10 cellular contexts compared by ENCODE assay signal in genomic region chr10:102398172-102399020, GRCh38. TPM values are rescaled to one million over a fixed set of nuclear protein-coding genes. Genes with fewer than 3 reads are reported as not detected.
A peak's percentile ranks its signal among the peaks of the same experiment; 100 is the strongest.
DNase-seq lines count a peak whose midpoint lies in the region; ATAC-seq, FAIRE-seq and TF ChIP-seq lines count a peak whose summit lies in the region.
"Had no signal": no experiment of that assay in that cellular context is flagged by ENCODE, and none has a peak within 500 bp of the region (broad histone marks: within the 10 kb centered on the region; RNA-seq: fewer than 3 reads in every experiment).

No MANE protein-coding gene starts in this region.

- DNase-seq in A549 (ENCODE audit: low read depth in 1 of 2, low spot score in 1 of 2) (no peak), HCT116 (ENCODE audit: low read depth, low spot score) (no peak), adipocyte (ENCODE audit: low read depth) (no peak), head of caudate nucleus (no peak), lower leg skin (ENCODE audit: low spot score in 2 of 2) (no peak)
- DNase-seq: dermis blood vessel endothelial cell; stimulated activated CD4-positive, alpha-beta T cell treated with anti-CD3 and anti-CD28 coated beads, Interleukin-4, amount 100 ng/mL, for 4 hours had no signal

- peaks cover 15% of the 10 kb centered on the region for H3K4me1 Mint-ChIP-seq in nephron

- H3K36me3 ChIP-seq in HCT116 (ENCODE audit: control insufficient read depth in 1 of 2, insufficient read depth in 2 of 2, low read length in 2 of 2) (peaks cover 11 to 26% of the 10 kb centered on the region in 2 experiments; a peak in 3 of 4 replicates), adipocyte (ENCODE audit: control insufficient read depth, insufficient read depth, low read length, severe bottlenecking) (peaks cover 24% of the 10 kb centered on the region)

- peak overlapping the region in 2 of 3 experiments; percentile 12 to 28 for H3K27ac Mint-ChIP-seq in nephron

- no peaks in the 10 kb centered on the region for H3K9me2 ChIP-seq in HCT116 (ENCODE audit: insufficient read depth)

- no peak for TF ChIP-seq EP300 in A549 (IDR thresholded peaks at IDR 0.05)

- peak overlapping the region; percentile 72 to 91 (median 79) for H3K4me3 Mint-ChIP-seq in nephron

- H3K9me3 ChIP-seq in A549: no peaks in the 10 kb centered on the region
- no peaks in the 10 kb centered on the region for H3K9me3 ChIP-seq in HCT116 (ENCODE audit: control insufficient read depth in 1 of 2, insufficient read depth in 1 of 2, low read depth in 1 of 2, low read length in 2 of 2)
- H3K9me3 ChIP-seq in adipocyte (ENCODE audit: control insufficient read depth, low read length): no peaks in the 10 kb centered on the region

- H3K27me3 Mint-ChIP-seq in nephron (ENCODE audit: low read depth): no peaks in the 10 kb centered on the region

- no peak for TF ChIP-seq POLR2A in A549 (IDR thresholded peaks at IDR 0.05; ENCODE audit: low read length)
- TF ChIP-seq POLR2A in HCT116 (IDR thresholded peaks at IDR 0.05; ENCODE audit: borderline replicate concordance, extremely low read depth, insufficient read depth, insufficient read length): no peak
- TF ChIP-seq POLR2A in lower leg skin (IDR thresholded peaks at IDR 0.05): no peak

- H3K79me2 ChIP-seq in HCT116 (ENCODE audit: insufficient read depth, low read length): peaks cover 13% of the 10 kb centered on the region; the same call in 1 of the 2 replicates

- peak overlapping the region; percentile 81 for H3K9ac ChIP-seq in HCT116 (ENCODE audit: low read length)
- H3K9ac ChIP-seq in adipocyte (ENCODE audit: low read length): peak overlapping the region; percentile 83

- no peaks in the 10 kb centered on the region for H4K20me1 ChIP-seq in HCT116 (ENCODE audit: insufficient read depth)

- no peaks in the 10 kb centered on the region for H3K36me3 Mint-ChIP-seq in nephron (ENCODE audit: low read depth)

- TF ChIP-seq RAD21 in A549 (conservative IDR thresholded peaks at IDR 0.05 in 1 of 2, IDR thresholded peaks at IDR 0.05 in 1 of 2) (no peak), HCT116 (IDR thresholded peaks at IDR 0.05; ENCODE audit: low read depth) (no peak)

- WGBS in A549 (ENCODE audit: missing lambda C conversion rate): 92% methylated on average over 19 of the region's 21 CpGs
- 81 to 84% methylated on average over 21 of the region's 21 CpGs for WGBS in lower leg skin, 2 donors

- TF ChIP-seq CTCF in A549 (IDR thresholded peaks at IDR 0.05) (no peak), HCT116 (IDR thresholded peaks at IDR 0.05 in 2 of 3, conservative IDR thresholded peaks at IDR 0.05 in 1 of 3; ENCODE audit: borderline replicate concordance in 1 of 3, insufficient read depth in 1 of 3, low read depth in 2 of 3, low read length in 2 of 3) (no peak), nephron (IDR thresholded peaks at IDR 0.05; ENCODE audit: unreplicated experiment in 3 of 3) (no peak), lower leg skin (IDR thresholded peaks at IDR 0.05) (no peak)

- BruUV-seq in HCT116 (replicated peaks; lab: Mats Ljungman, UMichigan): no TSS peak

- RAD21 ChIA-PET in HCT116 (lab: Charles Lee; ENCODE audit: low non-redundant PET in 1 of 2, low total read pairs in 2 of 2, uncharacterized antibody in 2 of 2, unreplicated experiment in 2 of 2): interaction anchor here (0.7 to 1.3 kb wide), 4 partner anchors 46 to 241 kb away, joined by 3 to 5 read pairs (median 4); no protein-coding TSS in a partner anchor

- H3K27ac ChIP-seq in A549 (peak overlapping the region in 1 of 2 experiments; percentile 86; a peak in 3 of 6 replicates), HCT116 (ENCODE audit: low read depth, low read length) (peak overlapping the region; percentile 52)

- no peak overlapping the region for H2AFZ ChIP-seq in HCT116 (ENCODE audit: low read depth, low read length, poor library complexity, severe bottlenecking)

- H3K9me3 Mint-ChIP-seq in nephron: no peaks in the 10 kb centered on the region

- H3K4me1 ChIP-seq in A549 (peaks cover 45% of the 10 kb centered on the region), HCT116 (ENCODE audit: control insufficient read depth in 1 of 2, insufficient read depth in 2 of 2, low read length in 2 of 2) (peaks cover 24 to 74% of the 10 kb centered on the region in 2 experiments), adipocyte (ENCODE audit: control insufficient read depth, insufficient read depth, low read length) (peaks cover 28% of the 10 kb centered on the region)

- no peak for ATAC-seq in A549
- no peak for ATAC-seq in HCT116
- ATAC-seq in GM18858 (IDR thresholded peaks at IDR 0.05; ENCODE audit: unreplicated experiment): no peak
- no peak for ATAC-seq in GM19467 (IDR thresholded peaks at IDR 0.05; ENCODE audit: unreplicated experiment)

- CTCF ChIA-PET in A549 (lab: Yijun Ruan, JAX) (interaction anchor here (0.6 to 16.2 kb wide), 28 partner anchors 7 to 957 kb away, joined by 3 to 450 read pairs (median 5); partner anchors contain the start of genes C10orf95, CUEDC2, ELOVL3 and FBXL15), HCT116 (lab: Charles Lee) (interaction anchor here (0.9 to 9.3 kb wide), 10 partner anchors 7 to 229 kb away, joined by 3 to 154 read pairs (median 9); partner anchors contain the start of genes ELOVL3 and FBXL15)

- POLR2A ChIA-PET in A549 (lab: Yijun Ruan, JAX): interaction anchor here (0.6 to 1.9 kb wide), 7 partner anchors 11 to 243 kb away, joined by 3 to 7 read pairs (median 3); partner anchors contain the start of gene ELOVL3
- POLR2A ChIA-PET in HCT116 (lab: Charles Lee): interaction anchor here (1.0 to 3.5 kb wide), 6 partner anchors 9 to 229 kb away, joined by 3 to 15 read pairs (median 6); partner anchors contain the start of genes C10orf95 and FBXL15

- no peak for FAIRE-seq in A549 (lab: Jason Lieb, UNC)

- intact Hi-C loops in HCT116 (cut with micrococcal nuclease) (loop anchor here (1.0 kb wide), 2 partner anchors 169 to 229 kb away; no protein-coding TSS in a partner anchor), head of caudate nucleus (cut with DNase I) (no loop called here), lower leg skin (cut with DNase I; ENCODE audit: low total_unique reads) (loop anchor here (10.0 kb wide), 1 partner anchor 186 kb away; no protein-coding TSS in a partner anchor)

- peak overlapping the region; percentile 83 for H3K4me2 ChIP-seq in A549
- peak overlapping the region; percentile 88 for H3K4me2 ChIP-seq in HCT116 (ENCODE audit: low read length)

- H3K4me3 ChIP-seq in A549 (no peak overlapping the region), HCT116 (replicated peaks in 1 of 2; ENCODE audit: low read depth in 1 of 2, low read length in 2 of 2) (peak overlapping the region; percentile 45 to 63), adipocyte (ENCODE audit: low read length) (peak overlapping the region; percentile 73), lower leg skin (ENCODE audit: low read depth, poor library complexity, severe bottlenecking) (no peak overlapping the region)

- H3K27me3 ChIP-seq in HCT116 (ENCODE audit: insufficient read depth, low read length) (no peaks in the 10 kb centered on the region), adipocyte (replicated peaks; ENCODE audit: control insufficient read depth, insufficient read depth, low read length) (no peaks in the 10 kb centered on the region)

TF ChIP-seq in A549, 52 proteins besides CTCF, POLR2A, EP300 and RAD21 (continues in another document):
- TF ChIP-seq HOXB5 (CRISPR knock-in tag; IDR thresholded peaks at IDR 0.05): no peak

RNA-seq across cellular contexts. Expression of gene NFKB2, which starts 2.9 kb away (rescaled TPM):
- polyA plus RNA-seq in A549 (2011; rRNA removed) (20.5 and 27.6 TPM in 2 replicates), A549 (2017; fragmentation: RNase III; extraction: RNeasy Plus Mini Kit Qiagen cat#74134 plus additional on column Dnase treatment) (35.7 to 63.6 TPM (median 36.6 TPM) in 3 replicates)
- polyA plus RNA-seq in A549 (2012; cell fraction: cytosol; rRNA removed): 61.3 and 70.0 TPM in 2 replicates
- 218 and 281 TPM in 2 replicates for polyA plus RNA-seq in A549 (2012; cell fraction: nucleus; rRNA removed)
- polyA minus RNA-seq in A549 (2011; rRNA and poly(A)+ RNA removed): 16.0 and 17.9 TPM in 2 replicates
- total RNA-seq in HCT116 (2021; ENCODE audit: unreplicated experiment) (115 TPM), lower leg skin (10 to 100 TPM; 19.4 to 36.1 (median 20.1) TPM)
- polyA plus RNA-seq in HCT116 (2012): 111 and 133 TPM in 2 replicates

RNA-seq across cellular contexts. Expression of gene PSD, which starts 20.2 kb away (rescaled TPM):
- polyA plus RNA-seq in A549 (2011; rRNA removed) (0.14 and 0.19 TPM in 2 replicates), A549 (2017; fragmentation: RNase III; extraction: RNeasy Plus Mini Kit Qiagen cat#74134 plus additional on column Dnase treatment) (0.42 to 0.75 TPM (median 0.70 TPM) in 3 replicates)
- 0.28 and 0.54 TPM in 2 replicates for polyA plus RNA-seq in A549 (2012; cell fraction: cytosol; rRNA removed)
- polyA plus RNA-seq in A549 (2012; cell fraction: nucleus; rRNA removed): 0.45 and 0.83 TPM in 2 replicates
- polyA minus RNA-seq in A549 (2011; rRNA and poly(A)+ RNA removed): 0.15 and 0.66 TPM in 2 replicates
- total RNA-seq in HCT116 (2021; ENCODE audit: unreplicated experiment) (9.7 TPM), lower leg skin (1 to 10 TPM in 3 of 4 donors, under 1 TPM in 1; 0.56 to 4.5 (median 2.1) TPM)
- 8.5 and 8.7 TPM in 2 replicates for polyA plus RNA-seq in HCT116 (2012)

RNA-seq across cellular contexts. Expression of gene FBXL15, which starts 22.2 kb away (rescaled TPM):
- 3.7 and 4.8 TPM in 2 replicates for polyA plus RNA-seq in A549 (2011; rRNA removed)
- 15.0 and 18.4 TPM in 2 replicates for polyA plus RNA-seq in A549 (2012; cell fraction: cytosol; rRNA removed)
- 29.5 and 44.2 TPM in 2 replicates for polyA plus RNA-seq in A549 (2012; cell fraction: nucleus; rRNA removed)
- polyA plus RNA-seq in A549 (2017; fragmentation: RNase III; extraction: RNeasy Plus Mini Kit Qiagen cat#74134 plus additional on column Dnase treatment): 8.7 to 10.4 TPM (median 9.4 TPM) in 3 replicates
- 2.8 and 3.2 TPM in 2 replicates for polyA minus RNA-seq in A549 (2011; rRNA and poly(A)+ RNA removed)
- 21.1 TPM for total RNA-seq in HCT116 (2021; ENCODE audit: unreplicated experiment)
- polyA plus RNA-seq in HCT116 (2012): 15.8 and 19.9 TPM in 2 replicates
- total RNA-seq in lower leg skin: 10 to 100 TPM; 18.2 to 25.3 (median 19.1) TPM

RNA-seq across cellular contexts. Expression of gene CUEDC2, which starts 34.0 kb away (rescaled TPM):
- polyA plus RNA-seq in A549 (2011; rRNA removed) (42.5 and 43.7 TPM in 2 replicates), A549 (2017; fragmentation: RNase III; extraction: RNeasy Plus Mini Kit Qiagen cat#74134 plus additional on column Dnase treatment) (52.1 to 69.3 TPM (median 67.4 TPM) in 3 replicates)
- 58.5 and 59.9 TPM in 2 replicates for polyA plus RNA-seq in A549 (2012; cell fraction: cytosol; rRNA removed)
- polyA plus RNA-seq in A549 (2012; cell fraction: nucleus; rRNA removed): 74.7 and 75.8 TPM in 2 replicates
- polyA minus RNA-seq in A549 (2011; rRNA and poly(A)+ RNA removed): 28.0 and 34.8 TPM in 2 replicates
- total RNA-seq in HCT116 (2021; ENCODE audit: unreplicated experiment) (96.7 TPM), lower leg skin (10 to 100 TPM; 30.3 to 51.2 (median 32.7) TPM)
- polyA plus RNA-seq in HCT116 (2012): 77.0 and 106 TPM in 2 replicates

RNA-seq across cellular contexts. Expression of gene C10orf95, which starts 52.9 kb away (rescaled TPM):
- polyA plus RNA-seq in A549 (2011; rRNA removed): 0.09 and 0.12 TPM in 2 replicates
- polyA plus RNA-seq in A549 (2012; cell fraction: cytosol; rRNA removed): 0.20 and 0.31 TPM in 2 replicates
- 0.13 and 0.16 TPM in 2 replicates for polyA plus RNA-seq in A549 (2012; cell fraction: nucleus; rRNA removed)
- polyA plus RNA-seq in A549 (2017; fragmentation: RNase III; extraction: RNeasy Plus Mini Kit Qiagen cat#74134 plus additional on column Dnase treatment): 0.07 to 0.13 TPM (median 0.07 TPM) in 3 replicates
- 0.24 and 0.33 TPM in 2 replicates for polyA minus RNA-seq in A549 (2011; rRNA and poly(A)+ RNA removed)
- total RNA-seq in HCT116 (2021; ENCODE audit: unreplicated experiment): 2.1 TPM
- polyA plus RNA-seq in HCT116 (2012): 3.8 TPM in 2 replicates
- total RNA-seq in lower leg skin: 10 to 100 TPM in 3 of 4 donors, 1 to 10 TPM in 1; 7.6 to 17.3 (median 11.5) TPM
- total RNA-seq: dermis blood vessel endothelial cell had no signal

Comparison
In these comparisons a context has a peak if more than half of its experiments do, and no peak if none do; other contexts are left out.
1. H3K4me3 ChIP-seq: peak in HCT116 (2 of 2) and adipocyte (single experiment); none in A549 (single experiment) and lower leg skin (single experiment).